Comparison of ENCODE assay signal across 8 cellular contexts in genomic region chr15:72272213-72272996, GRCh38. TPM values are rescaled to one million over a fixed set of nuclear protein-coding genes. Genes with fewer than 3 reads are reported as not detected.
DNase-seq lines count a peak whose midpoint lies in the region; ATAC-seq and TF ChIP-seq lines count a peak whose summit lies in the region.

PARP6 (minus strand) TSS chr15:72272554; CDS start chr15:72267477, 5,077 bp downstream.

- TF ChIP-seq POLR2A in spleen (IDR thresholded peaks at IDR 0.05) = peak in 1 of 3 donors; percentile 30

- peaks cover 36% of the 10 kb centered on the region for H3K4me1 Mint-ChIP-seq in activated B cell treated with CpG ODN at 0.5 μM for 24 hours
- peaks cover 33 to 47% of the 10 kb centered on the region in 2 donors for H3K4me1 Mint-ChIP-seq in immature natural killer cell

- POLR2A ChIA-PET in AG04449 (lab: Yijun Ruan, JAX) (interaction anchor here (1.0 kb wide), 1 partner anchor 42 kb away, joined by 6 read pairs; the partner anchor contains the start of gene PKM), activated B cell treated with CpG ODN at 0.5 μM for 24 hours (lab: Charles Lee) (interaction anchor here (1.2 to 8.4 kb wide), 2 partner anchors 43 to 104 kb away, joined by 6 to 113 read pairs; partner anchors contain the start of genes HEXA and PKM)

- DNase-seq in AG04449 (ENCODE audit: low read depth, low spot score) (peak; percentile 83), NCI-H2227 (lab: John Stamatoyannopoulos, UW; ENCODE audit: unreplicated experiment) (peak; percentile 96), activated B cell treated with CpG ODN at 0.5 μM for 24 hours (peak; percentile 95), caudate nucleus (lab: John Stamatoyannopoulos, UW) (peak; percentile 76 to 100 (median 98)), immature natural killer cell (peak; percentile 99), spleen (peak; percentile 100)

- H3K36me3 Mint-ChIP-seq in activated B cell treated with CpG ODN at 0.5 μM for 24 hours (ENCODE audit: low read depth) (peaks cover 25% of the 10 kb centered on the region), immature natural killer cell (peaks cover 0 to 7% (median 4%) of the 10 kb centered on the region in 3 donors)

- no peaks in the 10 kb centered on the region for H3K27me3 Mint-ChIP-seq in activated B cell treated with CpG ODN at 0.5 μM for 24 hours
- H3K27me3 Mint-ChIP-seq in immature natural killer cell (ENCODE audit: low read depth in 3 of 3) = peaks cover 3 to 8% (median 5%) of the 10 kb centered on the region in 3 donors

- ATAC-seq in GM18870 (IDR thresholded peaks at IDR 0.05; ENCODE audit: unreplicated experiment) (peak; percentile 83), HG03135 (IDR thresholded peaks at IDR 0.05; ENCODE audit: unreplicated experiment) (peak; percentile 95), activated B cell treated with CpG ODN at 0.5 μM for 24 hours (ENCODE audit: low read depth) (peak; percentile 96)

- H3K4me3 Mint-ChIP-seq in activated B cell treated with CpG ODN at 0.5 μM for 24 hours (peak within 1 kb of the TSS; percentile 87), immature natural killer cell (peak within 1 kb of the TSS; percentile 89 to 91 (median 90))

- H3K27ac Mint-ChIP-seq in activated B cell treated with CpG ODN at 0.5 μM for 24 hours (peak within 1 kb of the TSS; percentile 86), immature natural killer cell (peak within 1 kb of the TSS; percentile 89 to 95 (median 94))

- no peaks in the 10 kb centered on the region for H3K27me3 ChIP-seq in spleen (replicated peaks in 1 of 7)

- peak within 1 kb of the TSS; percentile 79 for H3K27ac ChIP-seq in caudate nucleus (ENCODE audit: low read depth, low read length)
- H3K27ac ChIP-seq in spleen = peak within 1 kb of the TSS; percentile 84 to 93 (median 88)

- H3K36me3 ChIP-seq in spleen = peaks cover 0 to 28% (median 14%) of the 10 kb centered on the region in 6 donors

- peaks cover 11 to 40% (median 33%) of the 10 kb centered on the region in 6 donors for H3K4me1 ChIP-seq in spleen

- H3K4me3 ChIP-seq in AG04449 (ENCODE audit: low read depth, low read length) (peak within 1 kb of the TSS; percentile 85), spleen (peak within 1 kb of the TSS; percentile 62 to 94 (median 82))

- no peaks in the 10 kb centered on the region for H3K9me3 ChIP-seq in spleen

- intact Hi-C loops in activated B cell treated with CpG ODN at 0.5 μM for 24 hours (cut with micrococcal nuclease) = loop anchor here (1.0 to 5.0 kb wide), 7 partner anchors 44 to 510 kb away; partner anchors contain the start of genes ADPGK, ARIH1, BBS4 and HIGD2B
- intact Hi-C loops in spleen (cut with DNase I; ENCODE audit: low total_unique reads) = loop anchor here (5.0 kb wide), 1 partner anchor 40 kb away; the partner anchor contains the start of gene PKM

- 0 to 1% (median 1%) methylated on average over 45 to 82 of the region's 82 CpGs for WGBS in spleen, 5 donors

- TF ChIP-seq CTCF in AG04449 (IDR thresholded peaks at IDR 0.05; ENCODE audit: insufficient read depth, low read length, missing control alignments) (peak; percentile 78), activated B cell treated with CpG ODN at 0.5 μM for 24 hours (IDR thresholded peaks at IDR 0.05) (no peak), spleen (IDR thresholded peaks at IDR 0.05 in 8 of 11, conservative IDR thresholded peaks at IDR 0.05 in 3 of 11) (peak; percentile 48 to 88 (median 80))

- CTCF ChIA-PET in AG04449 (lab: Yijun Ruan, JAX) (interaction anchor here (0.7 to 2.2 kb wide), 9 partner anchors 8 to 231 kb away, joined by 3 to 28 read pairs (median 6); no protein-coding TSS in a partner anchor), activated B cell treated with CpG ODN at 0.5 μM for 24 hours (lab: Charles Lee) (interaction anchor here (0.5 to 2.2 kb wide), 3 partner anchors 40 to 624 kb away, joined by 3 to 16 read pairs (median 6); no protein-coding TSS in a partner anchor)

- H3K9me3 Mint-ChIP-seq in activated B cell treated with CpG ODN at 0.5 μM for 24 hours = no peaks in the 10 kb centered on the region
- no peaks in the 10 kb centered on the region for H3K9me3 Mint-ChIP-seq in immature natural killer cell

RNA-seq across cellular contexts. Expression of gene PARP6, which starts in this region (rescaled TPM):
- total RNA-seq in activated B cell treated with CpG ODN at 0.5 μM for 24 hours (70.7 and 81.4 TPM in 2 replicates), spleen (10 to 100 TPM; 54.8 to 77.6 (median 70.3) TPM)
- polyA plus RNA-seq in immature natural killer cell (10 to 100 TPM; 11.0 to 26.8 (median 19.1) TPM), spleen (10 to 100 TPM; 43.9 to 99.5 (median 67.9) TPM)

Comparison
In these comparisons a context has a peak if more than half of its experiments do, and no peak if none do; other contexts are left out.
1. Peak in every context shown above with its lines: DNase-seq, ATAC-seq, H3K4me3 ChIP-seq and H3K27ac ChIP-seq.